ENCODE assay signal across 8 cellular contexts in genomic region chr10:81873932-81874816, GRCh38. TPM values are rescaled to one million over a fixed set of nuclear protein-coding genes. Genes with fewer than 3 reads are reported as not detected.
A peak's percentile ranks its signal among the peaks of the same experiment; 100 is the strongest.
DNase-seq lines count a peak whose midpoint lies in the region; ATAC-seq, FAIRE-seq and TF ChIP-seq lines count a peak whose summit lies in the region.

No MANE protein-coding gene starts in this region.

- intact Hi-C loops in stomach (cut with DNase I; ENCODE audit: low total_unique reads): no loop called here

- TF ChIP-seq POLR2A in stomach (IDR thresholded peaks at IDR 0.05): no peak

- H3K9me3 ChIP-seq in stomach: no peaks in the 10 kb centered on the region

- no peaks in the 10 kb centered on the region for H3K36me3 ChIP-seq in stomach

- peaks cover 6 to 67% (median 37%) of the 10 kb centered on the region in 3 donors for H3K27me3 ChIP-seq in stomach

- H3K27ac ChIP-seq in angular gyrus (ENCODE audit: low read depth, low read length): peak overlapping the region; percentile 54
- H3K27ac ChIP-seq in stomach: no peak overlapping the region

- in situ Hi-C loops in ACHN (cut with HindIII; ENCODE audit: low pct_ligation_motif_present, low pct_unique_long_range_greater_than_20kb, low sequenced_read_pairs): no loop called here

- DNase-seq in ACHN: peak; percentile 65
- peak; percentile 60 for DNase-seq in stomach
- DNase-seq in NCI-H187 (lab: John Stamatoyannopoulos, UW): no peak
- no peak for DNase-seq in GM19239 (ENCODE audit: insufficient read length, low spot score)

- WGBS in stomach, 5 donors: 1 to 4% (median 2%) methylated on average over 16 to 80 of the region's 80 CpGs

- ATAC-seq in HG02588 (IDR thresholded peaks at IDR 0.05; ENCODE audit: unreplicated experiment) (peak; percentile 57), GM19351 (IDR thresholded peaks at IDR 0.05; ENCODE audit: unreplicated experiment) (no peak)

- H3K4me3 ChIP-seq in iPS-11a (ENCODE audit: low read depth, low read length): peak overlapping the region; percentile 56
- peak overlapping the region; percentile 45 to 52 (median 46) for H3K4me3 ChIP-seq in stomach

- no peak for FAIRE-seq in GM19239 (lab: Jason Lieb, UNC)

- TF ChIP-seq EP300 in stomach (IDR thresholded peaks at IDR 0.05): no peak

- peaks cover 17 to 28% (median 23%) of the 10 kb centered on the region in 4 donors for H3K4me1 ChIP-seq in stomach

- no peak for TF ChIP-seq CTCF in stomach (IDR thresholded peaks at IDR 0.05)

RNA-seq across cellular contexts. Expression of gene NRG3, which starts 0.8 kb away (rescaled TPM):
- total RNA-seq in stomach: 1 to 10 TPM in 1 of 5 donors, under 1 TPM in 1, not detected in 3; 0.73 to 2.5 TPM
- polyA plus RNA-seq in stomach: under 1 TPM in 2 of 3 donors, not detected in 1; 0.08 to 0.31 TPM

Comparison
In these comparisons a context has a peak if more than half of its experiments do, and no peak if none do; other contexts are left out.
1. DNase-seq: peak in ACHN (single experiment) and stomach (single experiment); none in NCI-H187 (0 of 2) and GM19239 (single experiment).